ENCODE assay signal across 8 cellular contexts in genomic region chr5:177496111-177497010, GRCh38. TPM values are rescaled to one million over a fixed set of nuclear protein-coding genes. Genes with fewer than 3 reads are reported as not detected.
DNase-seq lines count a peak whose midpoint lies in the region; ATAC-seq and TF ChIP-seq lines count a peak whose summit lies in the region.

No MANE protein-coding gene starts in this region.

- intact Hi-C loops in A673 (cut with micrococcal nuclease; ENCODE audit: unreplicated experiment) (loop anchor here (2.0 kb wide), 1 partner anchor 186 kb away; the partner anchor contains the start of gene MXD3), sigmoid colon (cut with DNase I) (loop anchor here (1.0 kb wide), 1 partner anchor 40 kb away; no protein-coding TSS in a partner anchor)

- peaks cover 8% of the 10 kb centered on the region for H4K20me1 ChIP-seq in hepatocyte (ENCODE audit: insufficient read depth, poor library complexity, severe bottlenecking)

- no peak for ATAC-seq in HG02759 (IDR thresholded peaks at IDR 0.05; ENCODE audit: unreplicated experiment)

- BruUV-seq in A673 (replicated peaks; lab: Mats Ljungman, UMichigan) = no TSS peak

- peak overlapping the region; percentile 93 for H3K4me2 ChIP-seq in hepatocyte

- H3K36me3 ChIP-seq in A673 (ENCODE audit: insufficient read depth, low read length, poor library complexity, severe bottlenecking) = peaks cover 4% of the 10 kb centered on the region
- H3K36me3 ChIP-seq in GM06990 (ENCODE audit: control insufficient read depth, insufficient read depth, low read length) = no peaks in the 10 kb centered on the region; the same call in 1 of the 2 replicates
- no peaks in the 10 kb centered on the region for H3K36me3 ChIP-seq in hepatocyte (replicated peaks; ENCODE audit: insufficient read depth, low read depth)
- H3K36me3 ChIP-seq in sigmoid colon = peaks cover 10 to 27% (median 17%) of the 10 kb centered on the region in 4 donors

- H3K27me3 ChIP-seq in A673 (replicated peaks; ENCODE audit: insufficient read depth, low read depth, low read length, poor library complexity) = no peaks in the 10 kb centered on the region
- H3K27me3 ChIP-seq in GM06990 (replicated peaks; ENCODE audit: control insufficient read depth, insufficient read depth, low read length) = peaks cover 2% of the 10 kb centered on the region
- H3K27me3 ChIP-seq in hepatocyte = no peaks in the 10 kb centered on the region
- no peaks in the 10 kb centered on the region for H3K27me3 ChIP-seq in sigmoid colon

- peaks cover 20% of the 10 kb centered on the region for H3K79me2 ChIP-seq in hepatocyte

- H2AFZ ChIP-seq in hepatocyte = no peak overlapping the region

- TF ChIP-seq CTCF in A673 (conservative IDR thresholded peaks at IDR 0.05; ENCODE audit: low read depth, low read length) = 0 out of 2 replicates have a peak, but pooled peaks have one; percentile 26
- peak; percentile 30 for TF ChIP-seq CTCF in GM06990 (IDR thresholded peaks at IDR 0.05; ENCODE audit: insufficient read depth, low read length, poor library complexity, severe bottlenecking)
- peak; percentile 8 for TF ChIP-seq CTCF in hepatocyte (IDR thresholded peaks at IDR 0.05; ENCODE audit: poor library complexity)
- peak in 3 of 4 experiments; percentile 22 to 48 (median 37) for TF ChIP-seq CTCF in sigmoid colon (IDR thresholded peaks at IDR 0.05)

- peak; percentile 78 to 89 for TF ChIP-seq POLR2A in sigmoid colon (IDR thresholded peaks at IDR 0.05)

- H3K4me1 ChIP-seq in A673 (ENCODE audit: insufficient read depth, low read length, poor library complexity, severe bottlenecking) (peaks cover 42% of the 10 kb centered on the region), hepatocyte (ENCODE audit: insufficient read depth) (peaks cover 41% of the 10 kb centered on the region), sigmoid colon (peaks cover 0 to 76% (median 68%) of the 10 kb centered on the region in 4 donors)

- H3K4me3 ChIP-seq in A673 (ENCODE audit: low read depth, low read length, poor library complexity, severe bottlenecking) (peak overlapping the region; percentile 81), GM06990 (replicated peaks; ENCODE audit: low read depth, low read length) (peak overlapping the region; percentile 56), hepatocyte (peak overlapping the region; percentile 9), sigmoid colon (peak overlapping the region; percentile 66 to 97 (median 86))

- CTCF ChIA-PET in A673 (lab: Charles Lee) = no interaction called here

- H3K9me3 ChIP-seq in A673 (ENCODE audit: low read depth, low read length, poor library complexity, severe bottlenecking) (no peaks in the 10 kb centered on the region), hepatocyte (ENCODE audit: low read depth) (no peaks in the 10 kb centered on the region), sigmoid colon (no peaks in the 10 kb centered on the region)

- POLR2A ChIA-PET in A673 (lab: Charles Lee; ENCODE audit: low non-redundant PET) = interaction anchor here (0.7 kb wide), 1 partner anchor 50 kb away, joined by 11 read pairs; no protein-coding TSS in a partner anchor

- no peaks in the 10 kb centered on the region for H3K9me2 ChIP-seq in hepatocyte (replicated peaks; ENCODE audit: insufficient read depth)

- peak in 2 of 4 donors; percentile 30 to 38 for TF ChIP-seq EP300 in sigmoid colon (IDR thresholded peaks at IDR 0.05)

- 8% methylated on average over 27 of the region's 31 CpGs for WGBS in hepatocyte (ENCODE audit: low lambda C conversion rate, missing lambda C conversion rate)
- 14 to 29% methylated on average over 29 to 31 of the region's 31 CpGs for WGBS in sigmoid colon, 2 donors

- H3K27ac ChIP-seq in A673 (ENCODE audit: low read depth, low read length, poor library complexity, severe bottlenecking) (peak overlapping the region; percentile 93), hepatocyte (peak overlapping the region; percentile 97), sigmoid colon (peak overlapping the region; percentile 95 to 99 (median 97))

- DNase-seq in A673 (ENCODE audit: low spot score) (peak; percentile 58), GM06990 (ENCODE audit: extremely low read depth, insufficient read length) (no peak), NCI-H2196 treated with DMSO at 0.1 percent for 48 hours (lab: John Stamatoyannopoulos, UW; ENCODE audit: unreplicated experiment) (peak; percentile 38), amniotic stem cell (lab: John Stamatoyannopoulos, UW) (peak; percentile 83), hepatocyte (ENCODE audit: low spot score) (peak; percentile 94), sigmoid colon (peak; percentile 97), LoVo (ENCODE audit: low spot score) (no peak)

RNA-seq across cellular contexts. Expression of gene PDLIM7, which starts 1.0 kb away (rescaled TPM):
- 116 and 132 TPM in 2 replicates for total RNA-seq in A673 (2021)
- 43.5 and 57.1 TPM in 2 replicates for total RNA-seq in hepatocyte
- 143 and 156 TPM in 2 replicates for polyA plus RNA-seq in hepatocyte
- 100 to 1,000 TPM; 274 to 923 (median 482) TPM for total RNA-seq in sigmoid colon
- 10 to 100 TPM in 2 of 3 donors, 1 to 10 TPM in 1; 7.2 to 58.5 (median 14.4) TPM for polyA plus RNA-seq in sigmoid colon

RNA-seq across cellular contexts. Expression of gene DOK3, which starts 13.3 kb away (rescaled TPM):
- total RNA-seq in A673 (2021) (13.1 and 15.0 TPM in 2 replicates), hepatocyte (3.3 and 3.5 TPM in 2 replicates), sigmoid colon (1 to 10 TPM; 4.6 to 8.0 (median 6.5) TPM)
- polyA plus RNA-seq in hepatocyte (2.6 and 3.1 TPM in 2 replicates), sigmoid colon (10 to 100 TPM in 1 of 3 donors, 1 to 10 TPM in 2; 3.0 to 20.2 (median 7.2) TPM)

RNA-seq across cellular contexts. Expression of gene DDX41, which starts 20.4 kb away (rescaled TPM):
- 82.3 and 87.7 TPM in 2 replicates for total RNA-seq in A673 (2021)
- total RNA-seq in hepatocyte = 45.0 and 65.9 TPM in 2 replicates
- 42.8 and 50.7 TPM in 2 replicates for polyA plus RNA-seq in hepatocyte
- total RNA-seq in sigmoid colon = 10 to 100 TPM; 47.8 to 55.1 (median 51.6) TPM
- 10 to 100 TPM; 69.7 to 78.4 (median 72.6) TPM for polyA plus RNA-seq in sigmoid colon

RNA-seq across cellular contexts. Expression of gene DBN1, which starts 22.9 kb away (rescaled TPM):
- total RNA-seq in A673 (2021) (271 and 286 TPM in 2 replicates), hepatocyte (83.7 and 107 TPM in 2 replicates), sigmoid colon (10 to 100 TPM; 54.8 to 100.0 (median 82.3) TPM)
- polyA plus RNA-seq in hepatocyte (116 and 122 TPM in 2 replicates), sigmoid colon (10 to 100 TPM in 2 of 3 donors, 1 to 10 TPM in 1; 6.0 to 22.2 (median 16.9) TPM)

RNA-seq across cellular contexts. Expression of gene PRR7, which starts 49.7 kb away (rescaled TPM):
- total RNA-seq in A673 (2021) (3.0 and 5.3 TPM in 2 replicates), hepatocyte (4.8 TPM in 2 replicates), sigmoid colon (1 to 10 TPM in 3 of 4 donors, under 1 TPM in 1; 0.82 to 2.5 (median 1.7) TPM)
- polyA plus RNA-seq in hepatocyte (11.7 and 14.3 TPM in 2 replicates), sigmoid colon (1 to 10 TPM in 1 of 3 donors, not detected in 2; 3.7 TPM)

Comparison
In these comparisons a context has a peak if more than half of its experiments do, and no peak if none do; other contexts are left out.
1. DNase-seq: peak in A673 (single experiment), NCI-H2196 treated with DMSO at 0.1 percent for 48 hours (single experiment), amniotic stem cell (single experiment), hepatocyte (single experiment) and sigmoid colon (single experiment); none in GM06990 (single experiment) and LoVo (single experiment).
2. H3K4me3 ChIP-seq: peak in every context shown above with its lines; median percentile 86 in sigmoid colon; 81 in A673; 56 in GM06990; 9 in hepatocyte.
3. Peak in every context shown above with its lines, with median percentiles within 50 percentile points of each other: H3K27ac ChIP-seq and CTCF ChIP-seq.